Comparison of ENCODE assay signal across 22 cellular contexts in genomic region chr7:14073543-14073942, GRCh38.
"Had no signal": no experiment of that assay in that cellular context is flagged by ENCODE, and none has a peak within 500 bp of the region (broad histone marks: within the 10 kb centered on the region; RNA-seq: fewer than 3 reads in every experiment).

No MANE protein-coding gene starts in this region.

- H3K27ac ChIP-seq: adrenal gland, cardiac muscle cell, dorsolateral prefrontal cortex, lower lobe of right lung, parathyroid adenoma had no signal

- H3K4me3 ChIP-seq: adrenal gland, cardiac muscle cell, dorsolateral prefrontal cortex, lower lobe of right lung had no signal

- H3K4me1 ChIP-seq: lower lobe of right lung, parathyroid adenoma had no signal

- H3K36me3 Mint-ChIP-seq: activated naive CD4-positive, alpha-beta T cell treated with anti-CD3 and anti-CD28 coated beads, Interleukin-2, amount 50 U/mL, for 24 hours; immature natural killer cell; stimulated activated naive B cell treated with anti-CD40 and anti-IgM and Interleukin-4, amounts not matched to agents 10 μg/mL and 1 μg/mL and 100 μg/mL, for 72 hours; T-cell; type B pancreatic cell; WTC11 had no signal

- H3K9me3 ChIP-seq: adrenal gland, lower lobe of right lung, SK-N-SH had no signal

- ATAC-seq: activated CD8-positive, alpha-beta T cell treated with anti-CD3 and anti-CD28 coated beads, Interleukin-2, amount 10 ng/mL, durations not matched to agents 7 days and 5 days; lower lobe of right lung; stimulated activated naive B cell treated with anti-CD40 and anti-IgM and Interleukin-4, amounts not matched to agents 10 μg/mL and 1 μg/mL and 100 μg/mL, for 72 hours; T-cell; WTC11 had no signal

- H3K4me3 Mint-ChIP-seq: activated CD8-positive, alpha-beta T cell treated with anti-CD3 and anti-CD28 coated beads, Interleukin-2, amount 10 ng/mL, durations not matched to agents 7 days and 5 days; activated naive CD4-positive, alpha-beta T cell treated with anti-CD3 and anti-CD28 coated beads, Interleukin-2, amount 50 U/mL, for 24 hours; endodermal cell; immature natural killer cell; stimulated activated naive B cell treated with anti-CD40 and anti-IgM and Interleukin-4, amounts not matched to agents 10 μg/mL and 1 μg/mL and 100 μg/mL, for 72 hours; T-cell; type B pancreatic cell; WTC11 had no signal

- DNase-seq: activated CD4-positive, alpha-beta T cell treated with anti-CD3 and anti-CD28 coated beads for 48 hours; activated CD8-positive, alpha-beta memory T cell treated with anti-CD3 and anti-CD28 coated beads, Interleukin-2, amount 50 U/mL, for 4 hours; activated CD8-positive, alpha-beta T cell treated with anti-CD3 and anti-CD28 coated beads, Interleukin-2, amount 10 ng/mL, durations not matched to agents 7 days and 5 days; activated effector memory CD4-positive, alpha-beta T cell treated with anti-CD3 and anti-CD28 coated beads, Interleukin-2, amount 50 U/mL, for 16 hours; activated T-cell treated with anti-CD3 and anti-CD28 coated beads, Interleukin-2, amount 50 U/mL, for 48 hours; adrenal gland; dorsolateral prefrontal cortex; endodermal cell; erythroblast; immature natural killer cell; lower lobe of right lung; midbrain; SK-N-SH; stimulated activated CD4-positive, alpha-beta T cell treated with anti-CD3 and anti-CD28 coated beads, Interleukin-2, amount 100 ng/mL, for 48 hours; stimulated activated naive B cell treated with anti-CD40 and anti-IgM and Interleukin-4, amounts not matched to agents 10 μg/mL and 1 μg/mL and 100 μg/mL, for 72 hours; T-cell; T-helper 9 cell had no signal

- H3K4me1 Mint-ChIP-seq: activated naive CD4-positive, alpha-beta T cell treated with anti-CD3 and anti-CD28 coated beads, Interleukin-2, amount 50 U/mL, for 24 hours; endodermal cell; immature natural killer cell; stimulated activated naive B cell treated with anti-CD40 and anti-IgM and Interleukin-4, amounts not matched to agents 10 μg/mL and 1 μg/mL and 100 μg/mL, for 72 hours; T-cell had no signal

- H3K27me3 Mint-ChIP-seq: activated naive CD4-positive, alpha-beta T cell treated with anti-CD3 and anti-CD28 coated beads, Interleukin-2, amount 50 U/mL, for 24 hours; stimulated activated naive B cell treated with anti-CD40 and anti-IgM and Interleukin-4, amounts not matched to agents 10 μg/mL and 1 μg/mL and 100 μg/mL, for 72 hours; T-cell; type B pancreatic cell had no signal

- H3K36me3 ChIP-seq: adrenal gland, cardiac muscle cell, lower lobe of right lung had no signal

- H3K27ac Mint-ChIP-seq: activated CD8-positive, alpha-beta T cell treated with anti-CD3 and anti-CD28 coated beads, Interleukin-2, amount 10 ng/mL, durations not matched to agents 7 days and 5 days; activated naive CD4-positive, alpha-beta T cell treated with anti-CD3 and anti-CD28 coated beads, Interleukin-2, amount 50 U/mL, for 24 hours; endodermal cell; immature natural killer cell; stimulated activated naive B cell treated with anti-CD40 and anti-IgM and Interleukin-4, amounts not matched to agents 10 μg/mL and 1 μg/mL and 100 μg/mL, for 72 hours; T-cell; type B pancreatic cell; WTC11 had no signal

- H3K27me3 ChIP-seq: adrenal gland, cardiac muscle cell, dorsolateral prefrontal cortex had no signal

- H3K9me3 Mint-ChIP-seq: activated naive CD4-positive, alpha-beta T cell treated with anti-CD3 and anti-CD28 coated beads, Interleukin-2, amount 50 U/mL, for 24 hours; type B pancreatic cell; WTC11 had no signal
